33 cellular contexts compared by ENCODE assay signal in genomic region chr17:37041931-37042330, GRCh38.
"Had no signal": no experiment of that assay in that cellular context is flagged by ENCODE, and none has a peak within 500 bp of the region (broad histone marks: within the 10 kb centered on the region; RNA-seq: fewer than 3 reads in every experiment).

No MANE protein-coding gene starts in this region.

- H3K4me3 ChIP-seq: adrenal gland, body of pancreas, breast epithelium had no signal

- H3K27me3 ChIP-seq: adrenal gland, body of pancreas, brain microvascular endothelial cell, breast epithelium had no signal

- ATAC-seq: activated CD8-positive, alpha-beta T cell treated with anti-CD3 and anti-CD28 coated beads for 36 hours; activated naive CD4-positive, alpha-beta T cell treated with anti-CD3 and anti-CD28 coated beads, Interleukin-2, amount 50 U/mL, for 72 hours; activated T-cell treated with anti-CD3 and anti-CD28 coated beads, Interleukin-2, amount 50 U/mL, for 4 hours; activated T-cell treated with anti-CD3 and anti-CD28 coated beads, Interleukin-2, amount 50 U/mL, for 72 hours; activated T-helper 17 cell treated with anti-CD3 and anti-CD28 coated beads, Interleukin-2, amount 50 U/mL, for 72 hours; body of pancreas had no signal

- H3K27ac ChIP-seq: adrenal gland, body of pancreas, brain microvascular endothelial cell, breast epithelium, VCaP had no signal

- H3K9me3 ChIP-seq: adrenal gland, body of pancreas, breast epithelium had no signal

- FAIRE-seq: astrocyte, TTC549 had no signal

- H3K36me3 ChIP-seq: adrenal gland, breast epithelium had no signal

- DNase-seq: activated B cell treated with CpG ODN at 0.5 μM for 24 hours; activated CD4-positive, alpha-beta memory T cell treated with anti-CD3 and anti-CD28 coated beads for 36 hours; activated CD4-positive, alpha-beta T cell treated with anti-CD3 and anti-CD28 coated beads for 4 hours; activated CD4-positive, alpha-beta T cell treated with anti-CD3 and anti-CD28 coated beads, Interleukin-2, amount 10 ng/mL, durations not matched to agents 24 days and 14 days; activated CD4-positive, alpha-beta T cell treated with anti-CD3 and anti-CD28 coated beads, Interleukin-2, amount 50 U/mL, for 1 hour; activated CD4-positive, alpha-beta T cell treated with anti-CD3 and anti-CD28 coated beads, Interleukin-2, amount 50 U/mL, for 4 hours; activated CD4-positive, CD25-positive, alpha-beta regulatory T cell treated with anti-CD3 and anti-CD28 coated beads, Interleukin-2, amount 50 U/mL, for 72 hours; activated CD8-positive, alpha-beta memory T cell treated with anti-CD3 and anti-CD28 coated beads, Interleukin-2, amount 50 U/mL, for 4 hours; activated CD8-positive, alpha-beta T cell treated with anti-CD3 and anti-CD28 coated beads for 36 hours; activated effector memory CD4-positive, alpha-beta T cell treated with anti-CD3 and anti-CD28 coated beads, Interleukin-2, amount 50 U/mL, for 16 hours; activated gamma-delta T cell treated with Interleukin-2 at 50 U/mL for 16 hours; activated naive CD4-positive, alpha-beta T cell; activated naive CD4-positive, alpha-beta T cell treated with anti-CD3 and anti-CD28 coated beads for 36 hours; activated naive CD4-positive, alpha-beta T cell treated with anti-CD3 and anti-CD28 coated beads, Interleukin-2, amount 50 U/mL, for 16 hours; activated naive CD8-positive, alpha-beta T cell treated with anti-CD3 and anti-CD28 coated beads for 36 hours; activated T-cell treated with anti-CD3 and anti-CD28 coated beads for 4 hours; activated T-cell treated with anti-CD3 and anti-CD28 coated beads, Interleukin-2, amount 50 U/mL, for 1 hour; activated T-cell treated with anti-CD3 and anti-CD28 coated beads, Interleukin-2, amount 50 U/mL, for 4 hours; activated T-cell treated with anti-CD3 and anti-CD28 coated beads, Interleukin-2, amount 50 U/mL, for 72 hours; adrenal gland; amniotic stem cell; aorta; body of pancreas; brain microvascular endothelial cell; central memory CD4-positive, alpha-beta T cell; T-helper 2 cell; T-helper 9 cell had no signal

- H3K4me1 ChIP-seq: adrenal gland, body of pancreas, breast epithelium had no signal
